In the genomic region with DNA sequence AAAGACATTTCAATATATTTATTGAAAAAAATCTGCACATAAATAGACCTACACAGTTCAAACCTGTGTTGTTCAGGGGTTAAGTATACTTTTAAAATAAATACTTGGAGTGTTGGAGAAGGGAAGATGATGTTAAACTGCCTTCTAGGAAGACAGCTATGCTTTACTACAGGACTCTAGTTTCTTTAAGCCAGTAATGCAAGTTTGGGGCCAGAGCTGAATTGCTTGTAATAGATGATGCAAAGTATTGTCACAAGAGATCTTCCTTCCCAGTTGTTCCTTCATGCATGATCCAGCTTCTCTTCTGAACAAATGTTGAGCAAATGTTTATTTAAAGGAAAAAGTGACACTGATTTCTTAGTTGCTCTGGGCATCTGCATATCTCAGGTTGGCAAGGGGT, we compare ENCODE assay signal across 18 cellular contexts.
"Had no signal": no experiment of that assay in that cellular context is flagged by ENCODE, and none has a peak within 500 bp of the region (broad histone marks: within the 10 kb centered on the region; RNA-seq: fewer than 3 reads in every experiment).

No MANE protein-coding gene starts in this region.

- ATAC-seq: naive thymus-derived CD8-positive, alpha-beta T cell; natural killer cell; natural killer cell treated with Interleukin-12 subunit alpha and Interleukin-12 subunit beta and Interleukin-15 and Interleukin-18, amount 100 ng/mL, for 72 hours; pancreas; psoas muscle; right cardiac atrium; right lobe of liver; sciatic nerve had no signal

- H3K4me1 ChIP-seq: neural progenitor cell, pancreas, parathyroid adenoma, prostate gland, psoas muscle, right atrium auricular region, right lobe of liver, sigmoid colon, spleen had no signal

- H3K9me3 ChIP-seq: neutrophil, ovary, pancreas, prostate gland, psoas muscle, right lobe of liver, sigmoid colon had no signal

- H3K27ac ChIP-seq: neural progenitor cell, neutrophil, ovary, pancreas, parathyroid adenoma, prostate gland, psoas muscle, right atrium auricular region, right lobe of liver, sigmoid colon, skin epidermis, spleen had no signal

- H3K4me3 ChIP-seq: neural progenitor cell, ovary, pancreas, prostate gland, psoas muscle, right atrium auricular region, right lobe of liver, sigmoid colon, skin epidermis, smooth muscle cell, spleen had no signal

- H3K36me3 ChIP-seq: neural progenitor cell, neutrophil, ovary, pancreas, prostate gland, right atrium auricular region, right lobe of liver, sigmoid colon, spleen had no signal
